Comparison of ENCODE assay signal across 1 cellular context in genomic region chr19:13932911-13933393, GRCh38.
TF ChIP-seq lines count a peak whose summit lies in the region.

No MANE protein-coding gene starts in this region.

TF ChIP-seq in HepG2, 621 proteins besides CTCF, POLR2A, EP300 and RAD21:
- TF ChIP-seq CENPT (CRISPR knock-in tag; IDR thresholded peaks at IDR 0.05; ENCODE audit: low read depth), result no peak
- TF ChIP-seq KDM2A (CRISPR knock-in tag; IDR thresholded peaks at IDR 0.05; ENCODE audit: borderline replicate concordance, low read depth), result peak; percentile 33; the same call in 1 of the 2 replicates
- TF ChIP-seq GABPB1 (CRISPR knock-in tag; IDR thresholded peaks at IDR 0.05), result peak; percentile 12; the same call in 1 of the 2 replicates
- TF ChIP-seq AGO2 (optimal IDR thresholded peaks at IDR 0.05; ENCODE audit: low read depth, low read length), result peak; percentile 94
- TF ChIP-seq TEAD2 (CRISPR knock-in tag; IDR thresholded peaks at IDR 0.05), result no peak
- peak; percentile 19; the same call in 1 of the 2 replicates for TF ChIP-seq RBFOX2 (IDR thresholded peaks at IDR 0.05; ENCODE audit: low read depth, low read length)
